Comparison of ENCODE assay signal across 13 cellular contexts in genomic region chr10:58952162-58952561, GRCh38.
DNase-seq lines count a peak whose midpoint lies in the region; ATAC-seq and TF ChIP-seq lines count a peak whose summit lies in the region.
"Had no signal": no experiment of that assay in that cellular context is flagged by ENCODE, and none has a peak within 500 bp of the region (broad histone marks: within the 10 kb centered on the region; RNA-seq: fewer than 3 reads in every experiment).

No MANE protein-coding gene starts in this region.

- intact Hi-C loops in dorsolateral prefrontal cortex (cut with DNase I) (loop anchor here (2.0 to 10.0 kb wide), 7 partner anchors 175 to 670 kb away; no protein-coding TSS in a partner anchor), left lung (cut with DNase I) (no loop called here)

- TF ChIP-seq CTCF in dorsolateral prefrontal cortex (IDR thresholded peaks at IDR 0.05 in 54 of 56, conservative IDR thresholded peaks at IDR 0.05 in 2 of 56; ENCODE audit: low read depth in 1 of 56, partially characterized antibody in 56 of 56) (no peak), left lung (IDR thresholded peaks at IDR 0.05) (no peak)

- no peaks in the 10 kb centered on the region for H3K27me3 ChIP-seq in dorsolateral prefrontal cortex
- H3K27me3 ChIP-seq in left lung, result no peaks in the 10 kb centered on the region

- no peaks in the 10 kb centered on the region for H3K9me3 ChIP-seq in left lung

- H3K4me1 ChIP-seq in left lung, result no peaks in the 10 kb centered on the region

- DNase-seq in EH (ENCODE audit: low read depth) (peak; percentile 35), dorsolateral prefrontal cortex (no peak), left lung (no peak), NCI-H446 (lab: John Stamatoyannopoulos, UW) (no peak)
- DNase-seq: activated naive CD8-positive, alpha-beta T cell treated with anti-CD3 and anti-CD28 coated beads for 36 hours; immature natural killer cell; NCI-H526 treated with DMSO at 0.1 percent for 48 hours; T-helper 17 cell had no signal

- H3K4me3 ChIP-seq in dorsolateral prefrontal cortex (no peak overlapping the region), left lung (no peak overlapping the region), skin epidermis (peak overlapping the region in 1 of 7 experiments; percentile 1)

- ATAC-seq in left lung (peak; percentile 42), GM21381 (IDR thresholded peaks at IDR 0.05; ENCODE audit: unreplicated experiment) (no peak), HG03439 (IDR thresholded peaks at IDR 0.05; ENCODE audit: unreplicated experiment) (no peak), HG03354 (IDR thresholded peaks at IDR 0.05; ENCODE audit: poor library complexity, severe bottlenecking, unreplicated experiment) (no peak)
- ATAC-seq: stimulated activated naive CD8-positive, alpha-beta T cell treated with anti-CD3 and anti-CD28 coated beads, Interleukin-15, amount 100 ng/mL, for 72 hours; T-helper 17 cell had no signal

- no peaks in the 10 kb centered on the region for H3K36me3 ChIP-seq in left lung

- H3K27ac ChIP-seq in dorsolateral prefrontal cortex (peak overlapping the region in 56 of 59 donors; percentile 10 to 91 (median 74)), left lung (peak overlapping the region in 1 of 2 donors; percentile 2), skin epidermis (peak overlapping the region in 17 of 21 experiments; percentile 4 to 81 (median 50))

Comparison
In these comparisons a context has a peak if more than half of its experiments do, and no peak if none do; other contexts are left out.
1. intact Hi-C loops: an anchor here in dorsolateral prefrontal cortex (2.0 to 10.0 kb wide); none called in left lung.